1 cellular context compared by ENCODE assay signal in the genomic region with DNA sequence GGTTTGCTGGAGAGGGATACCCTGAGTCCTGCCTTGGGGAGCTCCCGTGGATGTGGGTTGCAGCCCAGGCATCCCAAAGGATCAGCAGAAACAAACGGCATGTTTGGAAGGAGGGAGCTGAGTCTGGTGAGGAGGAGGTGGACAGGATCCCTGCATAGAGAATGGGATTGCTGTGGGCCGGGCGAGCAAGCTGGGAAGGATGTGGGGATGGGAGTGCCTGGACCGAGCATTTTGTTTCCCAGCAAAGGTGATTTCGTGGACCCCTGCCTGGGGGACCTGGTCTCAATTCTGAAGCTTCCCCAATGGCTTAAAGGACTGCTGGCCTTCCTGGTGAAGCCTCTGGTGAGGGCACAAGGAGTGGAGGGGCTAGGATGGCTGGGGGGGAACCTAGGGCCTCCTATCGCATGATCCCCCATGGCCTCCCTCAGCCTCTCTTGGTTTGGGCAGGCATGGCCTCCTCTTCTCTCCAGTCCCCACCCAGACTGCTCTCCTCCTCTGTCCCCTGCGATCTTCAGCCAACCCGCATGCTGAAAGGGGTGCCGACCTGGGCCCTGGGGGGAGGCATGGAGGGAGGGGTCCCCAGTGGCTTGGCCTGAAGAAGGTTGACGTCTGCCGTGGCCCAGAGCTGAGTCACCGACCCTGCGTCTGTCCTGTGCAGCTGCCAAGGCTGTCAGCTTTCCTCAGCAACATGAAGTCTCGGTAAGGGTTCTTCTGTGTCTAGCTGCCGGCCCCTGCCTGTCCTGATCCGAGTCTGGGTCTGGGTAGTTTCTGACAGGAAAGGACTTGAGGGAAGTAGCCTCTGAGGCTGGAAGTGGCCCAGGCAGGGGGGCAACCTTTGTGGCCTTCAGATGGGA.
TF ChIP-seq lines count a peak whose summit lies in the region.

No MANE protein-coding gene starts in this region.

TF ChIP-seq in H1, 55 proteins besides CTCF, POLR2A, EP300 and RAD21:
- TF ChIP-seq TBP (IDR thresholded peaks at IDR 0.05; ENCODE audit: low read depth, low read length) (no peak), CEBPB (IDR thresholded peaks at IDR 0.05; ENCODE audit: low read depth, low read length) (no peak), SIX5 (IDR thresholded peaks at IDR 0.05; ENCODE audit: low read depth, low read length) (no peak), CHD1 (IDR thresholded peaks at IDR 0.05; ENCODE audit: low read depth, low read length) (no peak), SAP30 (IDR thresholded peaks at IDR 0.05; ENCODE audit: insufficient read depth, insufficient replicate concordance, low read length) (no peak), FOSL1 (IDR thresholded peaks at IDR 0.05; ENCODE audit: insufficient read depth, low read depth, low read length) (no peak), TAF7 (optimal IDR thresholded peaks at IDR 0.05; ENCODE audit: borderline replicate concordance, low read depth, low read length) (no peak), RBBP5 (IDR thresholded peaks at IDR 0.05; ENCODE audit: borderline replicate concordance, low read depth, low read length) (no peak), NANOG (IDR thresholded peaks at IDR 0.05; ENCODE audit: insufficient read depth, low read depth, low read length, poor library complexity, severe bottlenecking) (no peak), CREB1 (IDR thresholded peaks at IDR 0.05) (no peak), MAFK (IDR thresholded peaks at IDR 0.05; ENCODE audit: low read depth, low read length) (no peak), KDM4A (IDR thresholded peaks at IDR 0.05; ENCODE audit: low read depth, low read length, severe bottlenecking) (no peak)
- TF ChIP-seq, protein P1, sequence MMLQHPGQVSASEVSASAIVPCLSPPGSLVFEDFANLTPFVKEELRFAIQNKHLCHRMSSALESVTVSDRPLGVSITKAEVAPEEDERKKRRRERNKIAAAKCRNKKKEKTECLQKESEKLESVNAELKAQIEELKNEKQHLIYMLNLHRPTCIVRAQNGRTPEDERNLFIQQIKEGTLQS (IDR thresholded peaks at IDR 0.05; ENCODE audit: insufficient read depth, low read depth, low read length) = no peak
